Comparison of ENCODE assay signal across 27 cellular contexts in genomic region chr11:65357856-65358356, GRCh38. TPM values are rescaled to one million over a fixed set of nuclear protein-coding genes. Genes with fewer than 3 reads are reported as not detected.
DNase-seq lines count a peak whose midpoint lies in the region; ATAC-seq and TF ChIP-seq lines count a peak whose summit lies in the region.
"Had no signal": no experiment of that assay in that cellular context is flagged by ENCODE, and none has a peak within 500 bp of the region (broad histone marks: within the 10 kb centered on the region; RNA-seq: fewer than 3 reads in every experiment).

No MANE protein-coding gene starts in this region.

- intact Hi-C loops in Caco-2 (cut with micrococcal nuclease; ENCODE audit: unreplicated experiment) (loop anchor here (1.0 kb wide), 1 partner anchor 8 kb away; no protein-coding TSS in a partner anchor), mucosa of descending colon (cut with DNase I, micrococcal nuclease) (no loop called here)

- H3K9me3 ChIP-seq in Caco-2 (no peaks in the 10 kb centered on the region), mucosa of descending colon (no peaks in the 10 kb centered on the region)
- no peaks in the 10 kb centered on the region for H3K9me3 ChIP-seq in effector memory CD4-positive, alpha-beta T cell (ENCODE audit: control insufficient read depth, low read length)
- H3K9me3 ChIP-seq: body of pancreas, gastrocnemius medialis, neutrophil had no signal

- peaks cover 39% of the 10 kb centered on the region for H3K4me1 Mint-ChIP-seq in Caco-2 (ENCODE audit: low read depth, unreplicated experiment)

- H3K36me3 ChIP-seq in Caco-2 (ENCODE audit: control insufficient read depth, insufficient read depth, low read length) (peaks cover 1% of the 10 kb centered on the region), mucosa of descending colon (ENCODE audit: low read depth) (no peaks in the 10 kb centered on the region)
- no peaks in the 10 kb centered on the region for H3K36me3 ChIP-seq in effector memory CD4-positive, alpha-beta T cell (ENCODE audit: control insufficient read depth, insufficient read depth, low read length)
- H3K36me3 ChIP-seq: gastrocnemius medialis had no signal

- peaks cover 38% of the 10 kb centered on the region for H3K36me3 Mint-ChIP-seq in Caco-2 (ENCODE audit: insufficient read depth, unreplicated experiment)
- H3K36me3 Mint-ChIP-seq: activated CD4-positive, alpha-beta memory T cell treated with anti-CD3 and anti-CD28 coated beads for 36 hours had no signal

- no peak overlapping the region for H3K27ac ChIP-seq in effector memory CD4-positive, alpha-beta T cell (ENCODE audit: insufficient read depth, low read length, poor library complexity, severe bottlenecking)
- H3K27ac ChIP-seq: body of pancreas, skin epidermis had no signal

- H3K4me3 Mint-ChIP-seq in Caco-2 (ENCODE audit: unreplicated experiment): peak overlapping the region; percentile 31
- H3K4me3 Mint-ChIP-seq: activated CD4-positive, alpha-beta memory T cell treated with anti-CD3 and anti-CD28 coated beads for 36 hours; B cell had no signal

- ATAC-seq in mucosa of descending colon: peak; percentile 2
- ATAC-seq: body of pancreas, gastrocnemius medialis had no signal

- DNase-seq in Caco-2 (peak; percentile 80 to 90), SK-N-DZ (ENCODE audit: low spot score) (peak; percentile 75), fibroblast of villous mesenchyme (ENCODE audit: low read depth) (peak; percentile 30), mucosa of descending colon (peak in 1 of 3 donors; percentile 50), SHP77 treated with DMSO at 0.1 percent for 48 hours (lab: John Stamatoyannopoulos, UW) (no peak), NCI-H1105 (lab: John Stamatoyannopoulos, UW) (no peak), DMS79 treated with DMSO at 0.1 percent for 48 hours (lab: John Stamatoyannopoulos, UW) (no peak)
- no peak for DNase-seq in effector memory CD4-positive, alpha-beta T cell
- DNase-seq: activated CD4-positive, alpha-beta memory T cell treated with anti-CD3 and anti-CD28 coated beads for 36 hours; activated gamma-delta T cell; body of pancreas; DMS53; effector CD8-positive, alpha-beta T cell; gastrocnemius medialis; GDM1; GOT3; mammary epithelial cell; NCI-H1417 treated with DMSO at 0.1 percent for 48 hours; NCI-H446 treated with DMSO at 0.1 percent for 48 hours; stimulated activated CD4-positive, alpha-beta T cell treated with anti-CD3 and anti-CD28 coated beads, Interleukin-2, amount 100 ng/mL, for 24 hours; SW 1271; T1000 had no signal

- H3K27ac Mint-ChIP-seq in Caco-2 (ENCODE audit: unreplicated experiment): peak overlapping the region; percentile 65
- H3K27ac Mint-ChIP-seq: activated CD4-positive, alpha-beta memory T cell treated with anti-CD3 and anti-CD28 coated beads for 36 hours; B cell; progenitor cell of endocrine pancreas had no signal

- peaks cover 28% of the 10 kb centered on the region for H3K4me1 ChIP-seq in Caco-2
- H3K4me1 ChIP-seq in mucosa of descending colon (ENCODE audit: low read depth): peaks cover 11% of the 10 kb centered on the region
- H3K4me1 ChIP-seq in effector memory CD4-positive, alpha-beta T cell (ENCODE audit: control insufficient read depth, insufficient read depth, low read length, poor library complexity, severe bottlenecking): peaks cover 10% of the 10 kb centered on the region

- H3K9me3 Mint-ChIP-seq in Caco-2 (ENCODE audit: unreplicated experiment): no peaks in the 10 kb centered on the region
- H3K9me3 Mint-ChIP-seq: activated CD4-positive, alpha-beta memory T cell treated with anti-CD3 and anti-CD28 coated beads for 36 hours had no signal

- no peak overlapping the region for H3K4me3 ChIP-seq in Caco-2 (ENCODE audit: low read depth, low read length)
- H3K4me3 ChIP-seq in fibroblast of villous mesenchyme (ENCODE audit: low read depth, low read length): no peak overlapping the region
- no peak overlapping the region for H3K4me3 ChIP-seq in mucosa of descending colon
- H3K4me3 ChIP-seq in effector memory CD4-positive, alpha-beta T cell (ENCODE audit: insufficient read depth, low read depth, low read length, poor library complexity, severe bottlenecking): no peak overlapping the region
- H3K4me3 ChIP-seq: body of pancreas, gastrocnemius medialis, skin epidermis had no signal

- CTCF ChIA-PET in Caco-2 (lab: Charles Lee): interaction anchor here (0.6 to 1.9 kb wide), 8 partner anchors 14 to 665 kb away, joined by 3 to 15 read pairs (median 3); partner anchors contain the start of gene DPF2

- POLR2A ChIA-PET in Caco-2 (lab: Charles Lee): interaction anchor here (0.5 to 1.5 kb wide), 12 partner anchors 10 to 215 kb away, joined by 3 to 9 read pairs (median 4); partner anchors contain the start of genes CAPN1 and FAM89B

- TF ChIP-seq CTCF in Caco-2 (IDR thresholded peaks at IDR 0.05; ENCODE audit: insufficient read depth in 1 of 2, low read depth in 1 of 2, low read length in 1 of 2, severe bottlenecking in 1 of 2, unreplicated experiment in 1 of 2) (no peak), fibroblast of villous mesenchyme (IDR thresholded peaks at IDR 0.05; ENCODE audit: insufficient read depth, low read depth, low read length) (no peak), mucosa of descending colon (IDR thresholded peaks at IDR 0.05) (no peak)

- no peaks in the 10 kb centered on the region for H3K27me3 Mint-ChIP-seq in Caco-2 (ENCODE audit: insufficient read depth, unreplicated experiment)
- H3K27me3 Mint-ChIP-seq: activated CD4-positive, alpha-beta memory T cell treated with anti-CD3 and anti-CD28 coated beads for 36 hours; B cell; progenitor cell of endocrine pancreas had no signal

- BruUV-seq in Caco-2 (replicated peaks; lab: Mats Ljungman, UMichigan): no TSS peak

- H3K27me3 ChIP-seq in Caco-2 (replicated peaks; ENCODE audit: control insufficient read depth, insufficient read depth, low read length): no peaks in the 10 kb centered on the region
- H3K27me3 ChIP-seq in effector memory CD4-positive, alpha-beta T cell (replicated peaks; ENCODE audit: control insufficient read depth, insufficient read depth, low read length, poor library complexity, severe bottlenecking): no peaks in the 10 kb centered on the region
- H3K27me3 ChIP-seq: body of pancreas, gastrocnemius medialis had no signal

RNA-seq across cellular contexts. Expression of gene TIGD3, which starts 3.4 kb away (rescaled TPM):
- 3.0 and 3.2 TPM in 2 replicates for total RNA-seq in Caco-2 (2022)
- 6.0 and 6.7 TPM in 2 replicates for polyA plus RNA-seq in SK-N-DZ (2014; cell fraction: cytosol; rRNA removed)
- polyA plus RNA-seq in SK-N-DZ (2014; cell fraction: nucleus; rRNA removed): 4.2 and 5.5 TPM in 2 replicates
- total RNA-seq in fibroblast of villous mesenchyme: under 0.01 TPM in 1 of 2 replicates, not detected in the other
- total RNA-seq in mucosa of descending colon: under 1 TPM in 2 of 3 donors, not detected in 1; 0.14 to 0.53 TPM
- total RNA-seq: body of pancreas, mammary epithelial cell, subcutaneous adipose tissue had no signal

RNA-seq across cellular contexts. Expression of gene DPF2, which starts 24.3 kb away (rescaled TPM):
- total RNA-seq in Caco-2 (2022) (64.2 and 65.3 TPM in 2 replicates), fibroblast of villous mesenchyme (47.0 and 60.9 TPM in 2 replicates), mucosa of descending colon (10 to 100 TPM; 32.8 to 62.9 (median 35.5) TPM)
- polyA plus RNA-seq in SK-N-DZ (2014; cell fraction: cytosol; rRNA removed): 41.3 and 44.7 TPM in 2 replicates
- 38.9 and 45.8 TPM in 2 replicates for polyA plus RNA-seq in SK-N-DZ (2014; cell fraction: nucleus; rRNA removed)

RNA-seq across cellular contexts. Expression of gene SLC25A45, which starts 24.5 kb away (rescaled TPM):
- 8.1 and 8.5 TPM in 2 replicates for total RNA-seq in Caco-2 (2022)
- 2.4 and 3.9 TPM in 2 replicates for polyA plus RNA-seq in SK-N-DZ (2014; cell fraction: cytosol; rRNA removed)
- 2.0 and 7.1 TPM in 2 replicates for polyA plus RNA-seq in SK-N-DZ (2014; cell fraction: nucleus; rRNA removed)
- 1.7 and 2.9 TPM in 2 replicates for total RNA-seq in fibroblast of villous mesenchyme
- total RNA-seq in mucosa of descending colon: 10 to 100 TPM in 2 of 3 donors, 1 to 10 TPM in 1; 8.0 to 10.5 (median 10.1) TPM

RNA-seq across cellular contexts. Expression of gene FRMD8, which starts 28.5 kb away (rescaled TPM):
- total RNA-seq in Caco-2 (2022) (35.1 and 38.2 TPM in 2 replicates), fibroblast of villous mesenchyme (44.5 and 60.6 TPM in 2 replicates), mucosa of descending colon (10 to 100 TPM; 27.1 to 44.1 (median 42.3) TPM)
- polyA plus RNA-seq in SK-N-DZ (2014; cell fraction: cytosol; rRNA removed): 25.3 and 31.8 TPM in 2 replicates
- 28.6 and 39.3 TPM in 2 replicates for polyA plus RNA-seq in SK-N-DZ (2014; cell fraction: nucleus; rRNA removed)

RNA-seq across cellular contexts. Expression of gene CDC42EP2, which starts 43.2 kb away (rescaled TPM):
- total RNA-seq in Caco-2 (2022) (38.0 and 40.7 TPM in 2 replicates), fibroblast of villous mesenchyme (21.3 and 32.8 TPM in 2 replicates), mucosa of descending colon (10 to 100 TPM in 2 of 3 donors, 1 to 10 TPM in 1; 7.0 to 27.4 (median 11.6) TPM)
- 0.08 and 0.54 TPM in 2 replicates for polyA plus RNA-seq in SK-N-DZ (2014; cell fraction: cytosol; rRNA removed)
- 0.64 and 0.82 TPM in 2 replicates for polyA plus RNA-seq in SK-N-DZ (2014; cell fraction: nucleus; rRNA removed)

Comparison
In these comparisons a context has a peak if more than half of its experiments do, and no peak if none do; other contexts are left out.
1. DNase-seq: peak in Caco-2 (2 of 2), SK-N-DZ (single experiment) and fibroblast of villous mesenchyme (single experiment); none in SHP77 treated with DMSO at 0.1 percent for 48 hours (single experiment), effector memory CD4-positive, alpha-beta T cell (0 of 3), NCI-H1105 (single experiment) and DMS79 treated with DMSO at 0.1 percent for 48 hours (single experiment).